In genomic region chr1:116516631-116517030, GRCh38 we compare ENCODE assay signal across 20 cellular contexts. TPM values are rescaled to one million over a fixed set of nuclear protein-coding genes. Genes with fewer than 3 reads are reported as not detected.
DNase-seq lines count a peak whose midpoint lies in the region; ATAC-seq, FAIRE-seq and TF ChIP-seq lines count a peak whose summit lies in the region.
"Had no signal": no experiment of that assay in that cellular context is flagged by ENCODE, and none has a peak within 500 bp of the region (broad histone marks: within the 10 kb centered on the region; RNA-seq: fewer than 3 reads in every experiment).

No MANE protein-coding gene starts in this region.

- DNase-seq in CD14-positive monocyte (ENCODE audit: low spot score) (no peak), activated B cell treated with CpG ODN at 0.5 μM for 24 hours (no peak), pancreas (no peak), breast epithelium (ENCODE audit: low spot score in 2 of 2) (no peak)
- no peak for DNase-seq in CD8-positive, alpha-beta memory T cell
- DNase-seq in naive thymus-derived CD4-positive, alpha-beta T cell: no peak
- DNase-seq: activated CD4-positive, alpha-beta T cell treated with anti-CD3 and anti-CD28 coated beads, Interleukin-2, amount 50 U/mL, for 4 hours; activated effector memory CD4-positive, alpha-beta T cell treated with anti-CD3 and anti-CD28 coated beads, Interleukin-2, amount 50 U/mL, for 16 hours; cerebellar nuclear complex; midbrain; NCI-H1417; NCI-H524; nucleus accumbens; stimulated activated naive CD4-positive, alpha-beta T cell; SW 1271; tibial artery had no signal

- H3K9me3 ChIP-seq in CD8-positive, alpha-beta memory T cell (ENCODE audit: low read length): no peaks in the 10 kb centered on the region
- no peaks in the 10 kb centered on the region for H3K9me3 ChIP-seq in naive thymus-derived CD4-positive, alpha-beta T cell (ENCODE audit: control insufficient read depth in 2 of 3, low read length in 3 of 3)
- H3K9me3 ChIP-seq in pancreas (no peaks in the 10 kb centered on the region), breast epithelium (no peaks in the 10 kb centered on the region)
- H3K9me3 ChIP-seq: ascending aorta, tibial artery had no signal

- peak overlapping the region; percentile 90 to 100 (median 100) for H3K27ac Mint-ChIP-seq in CD14-positive monocyte
- peak overlapping the region; percentile 88 to 100 (median 98) for H3K27ac Mint-ChIP-seq in CD8-positive, alpha-beta memory T cell
- peak overlapping the region; percentile 50 for H3K27ac Mint-ChIP-seq in activated B cell treated with CpG ODN at 0.5 μM for 24 hours
- H3K27ac Mint-ChIP-seq in naive thymus-derived CD4-positive, alpha-beta T cell: peak overlapping the region; percentile 32 to 93 (median 69)

- H3K27ac ChIP-seq in CD8-positive, alpha-beta memory T cell (ENCODE audit: low read depth, low read length): no peak overlapping the region
- H3K27ac ChIP-seq in naive thymus-derived CD4-positive, alpha-beta T cell (ENCODE audit: low read depth, low read length): peak overlapping the region; percentile 10
- H3K27ac ChIP-seq in pancreas (no peak overlapping the region), breast epithelium (no peak overlapping the region)
- H3K27ac ChIP-seq: ascending aorta, tibial artery had no signal

- H3K36me3 ChIP-seq in CD8-positive, alpha-beta memory T cell (ENCODE audit: insufficient read depth, low read length): no peaks in the 10 kb centered on the region
- H3K36me3 ChIP-seq in naive thymus-derived CD4-positive, alpha-beta T cell (ENCODE audit: control insufficient read depth in 2 of 3, insufficient read depth in 3 of 3, low read length in 3 of 3): no peaks in the 10 kb centered on the region
- H3K36me3 ChIP-seq in pancreas (no peaks in the 10 kb centered on the region), breast epithelium (no peaks in the 10 kb centered on the region)

- no peak for TF ChIP-seq CTCF in CD14-positive monocyte (IDR thresholded peaks at IDR 0.05)
- TF ChIP-seq CTCF in activated B cell treated with CpG ODN at 0.5 μM for 24 hours (IDR thresholded peaks at IDR 0.05): no peak
- TF ChIP-seq CTCF in pancreas (IDR thresholded peaks at IDR 0.05): no peak
- no peak for TF ChIP-seq CTCF in breast epithelium (IDR thresholded peaks at IDR 0.05)

- FAIRE-seq in pancreas (lab: Jason Lieb, UNC): no peak
- FAIRE-seq: H54 had no signal

- H3K4me3 Mint-ChIP-seq in CD14-positive monocyte: no peak overlapping the region
- H3K4me3 Mint-ChIP-seq in CD8-positive, alpha-beta memory T cell: peak overlapping the region in 4 of 7 donors; percentile 1 to 55 (median 12)
- H3K4me3 Mint-ChIP-seq in activated B cell treated with CpG ODN at 0.5 μM for 24 hours: no peak overlapping the region
- H3K4me3 Mint-ChIP-seq in naive thymus-derived CD4-positive, alpha-beta T cell: peak overlapping the region in 4 of 10 donors; percentile 4 to 82 (median 32)

- peaks cover 0 to 5% (median 0%) of the 10 kb centered on the region in 7 donors for H3K9me3 Mint-ChIP-seq in CD14-positive monocyte
- H3K9me3 Mint-ChIP-seq in CD8-positive, alpha-beta memory T cell: no peaks in the 10 kb centered on the region
- no peaks in the 10 kb centered on the region for H3K9me3 Mint-ChIP-seq in activated B cell treated with CpG ODN at 0.5 μM for 24 hours
- peaks cover 0 to 3% (median 0%) of the 10 kb centered on the region in 11 donors for H3K9me3 Mint-ChIP-seq in naive thymus-derived CD4-positive, alpha-beta T cell

- H3K4me1 ChIP-seq in CD8-positive, alpha-beta memory T cell (ENCODE audit: insufficient read depth, low read length): peaks cover 35% of the 10 kb centered on the region
- H3K4me1 ChIP-seq in naive thymus-derived CD4-positive, alpha-beta T cell (ENCODE audit: control insufficient read depth in 2 of 2, insufficient read depth in 2 of 2, low read length in 2 of 2): peaks cover 30 to 39% of the 10 kb centered on the region in 2 donors
- H3K4me1 ChIP-seq in pancreas (no peaks in the 10 kb centered on the region), breast epithelium (no peaks in the 10 kb centered on the region)

- H3K4me1 Mint-ChIP-seq in CD14-positive monocyte (peaks cover 54% of the 10 kb centered on the region), activated B cell treated with CpG ODN at 0.5 μM for 24 hours (peaks cover 50% of the 10 kb centered on the region)
- peaks cover 48 to 62% (median 61%) of the 10 kb centered on the region in 3 donors for H3K4me1 Mint-ChIP-seq in CD8-positive, alpha-beta memory T cell
- peaks cover 33 to 59% (median 46%) of the 10 kb centered on the region in 7 donors for H3K4me1 Mint-ChIP-seq in naive thymus-derived CD4-positive, alpha-beta T cell

- H3K27me3 ChIP-seq in CD8-positive, alpha-beta memory T cell (ENCODE audit: insufficient read depth, low read length, poor library complexity, severe bottlenecking): no peaks in the 10 kb centered on the region
- H3K27me3 ChIP-seq in naive thymus-derived CD4-positive, alpha-beta T cell (ENCODE audit: control insufficient read depth in 2 of 2, insufficient read depth in 2 of 2, low read length in 2 of 2): no peaks in the 10 kb centered on the region
- no peaks in the 10 kb centered on the region for H3K27me3 ChIP-seq in pancreas
- no peaks in the 10 kb centered on the region for H3K27me3 ChIP-seq in breast epithelium
- H3K27me3 ChIP-seq: ascending aorta, tibial artery had no signal

- ATAC-seq in activated B cell treated with CpG ODN at 0.5 μM for 24 hours (ENCODE audit: low read depth) (no peak), HG03039 (IDR thresholded peaks at IDR 0.05; ENCODE audit: unreplicated experiment) (no peak), pancreas (no peak)
- no peak for ATAC-seq in naive thymus-derived CD4-positive, alpha-beta T cell
- ATAC-seq: Right ventricle myocardium inferior had no signal

- H3K4me3 ChIP-seq in CD8-positive, alpha-beta memory T cell (ENCODE audit: low read length): no peak overlapping the region
- H3K4me3 ChIP-seq in naive thymus-derived CD4-positive, alpha-beta T cell (ENCODE audit: low read length): no peak overlapping the region
- H3K4me3 ChIP-seq in pancreas (no peak overlapping the region), breast epithelium (no peak overlapping the region)
- H3K4me3 ChIP-seq: ascending aorta, tibial artery had no signal

- POLR2A ChIA-PET in CD8-positive, alpha-beta memory T cell (lab: Charles Lee): interaction anchor here (0.6 kb wide), 1 partner anchor 12 kb away, joined by 4 read pairs; no protein-coding TSS in a partner anchor
- POLR2A ChIA-PET in activated B cell treated with CpG ODN at 0.5 μM for 24 hours (lab: Charles Lee): interaction anchor here (0.9 to 3.3 kb wide), 5 partner anchors 12 to 54 kb away, joined by 5 to 52 read pairs (median 21); partner anchors contain the start of gene CD58
- POLR2A ChIA-PET in naive thymus-derived CD4-positive, alpha-beta T cell (lab: Charles Lee): interaction anchor here (3.1 kb wide), 1 partner anchor 12 kb away, joined by 16 read pairs; no protein-coding TSS in a partner anchor

- CTCF ChIA-PET in CD8-positive, alpha-beta memory T cell (lab: Charles Lee): interaction anchor here (0.6 to 3.8 kb wide), 4 partner anchors 17 to 348 kb away, joined by 3 to 21 read pairs (median 8); partner anchors contain the start of gene CD58
- CTCF ChIA-PET in activated B cell treated with CpG ODN at 0.5 μM for 24 hours (lab: Charles Lee): interaction anchor here (2.2 kb wide), 1 partner anchor 28 kb away, joined by 4 read pairs; no protein-coding TSS in a partner anchor
- CTCF ChIA-PET in naive thymus-derived CD4-positive, alpha-beta T cell (lab: Charles Lee): no interaction called here

- H3K36me3 Mint-ChIP-seq in CD14-positive monocyte (peaks cover 65 to 66% of the 10 kb centered on the region in 2 donors), activated B cell treated with CpG ODN at 0.5 μM for 24 hours (ENCODE audit: low read depth) (peaks cover 70% of the 10 kb centered on the region)
- H3K36me3 Mint-ChIP-seq in CD8-positive, alpha-beta memory T cell: peaks cover 4 to 14% (median 12%) of the 10 kb centered on the region in 3 donors
- peaks cover 0 to 33% (median 0%) of the 10 kb centered on the region in 5 donors for H3K36me3 Mint-ChIP-seq in naive thymus-derived CD4-positive, alpha-beta T cell

- H3K27me3 Mint-ChIP-seq in CD14-positive monocyte (ENCODE audit: low read depth in 3 of 3) (peaks cover 0 to 5% (median 2%) of the 10 kb centered on the region in 3 donors), activated B cell treated with CpG ODN at 0.5 μM for 24 hours (no peaks in the 10 kb centered on the region)
- H3K27me3 Mint-ChIP-seq in CD8-positive, alpha-beta memory T cell: no peaks in the 10 kb centered on the region
- H3K27me3 Mint-ChIP-seq in naive thymus-derived CD4-positive, alpha-beta T cell: no peaks in the 10 kb centered on the region

- intact Hi-C loops in CD14-positive monocyte (cut with micrococcal nuclease) (no loop called here), activated B cell treated with CpG ODN at 0.5 μM for 24 hours (cut with micrococcal nuclease) (loop anchor here (5.0 kb wide), 1 partner anchor 36 kb away; no protein-coding TSS in a partner anchor), pancreas (cut with DNase I) (no loop called here), breast epithelium (cut with DNase I; ENCODE audit: low total_unique reads) (no loop called here)
- intact Hi-C loops in naive thymus-derived CD4-positive, alpha-beta T cell (cut with micrococcal nuclease): loop anchor here in 1 of 2 donors (2.0 to 5.0 kb wide), 5 partner anchors 22 to 546 kb away; partner anchors contain the start of genes ATP1A1, CD58 and TTF2

- 82 to 84% methylated on average over 5 of the region's 5 CpGs for WGBS in pancreas, 2 donors

- no peak for TF ChIP-seq POLR2A in breast epithelium (IDR thresholded peaks at IDR 0.05)

RNA-seq across cellular contexts. Expression of gene CD58, which starts 54.2 kb away (rescaled TPM):
- 100 to 1,000 TPM; 128 to 168 TPM for polyA plus RNA-seq in CD14-positive monocyte
- total RNA-seq in CD8-positive, alpha-beta memory T cell: 10 to 100 TPM; 29.9 to 30.7 TPM
- 49.1 TPM for polyA plus RNA-seq in CD8-positive, alpha-beta memory T cell
- total RNA-seq in activated B cell treated with CpG ODN at 0.5 μM for 24 hours: 146 and 160 TPM in 2 replicates
- 10 to 100 TPM in 2 of 5 experiments, 1 to 10 TPM in 3; 3.3 to 35.0 (median 4.4) TPM for total RNA-seq in naive thymus-derived CD4-positive, alpha-beta T cell
- polyA plus RNA-seq in naive thymus-derived CD4-positive, alpha-beta T cell: 1 to 10 TPM; 1.3 to 2.8 TPM
- total RNA-seq in pancreas: 1 to 10 TPM; 1.7 to 9.1 (median 3.1) TPM
- 1 to 10 TPM; 5.7 to 7.3 TPM for polyA plus RNA-seq in pancreas
- 10 to 100 TPM; 22.0 to 31.4 (median 31.3) TPM for total RNA-seq in breast epithelium

Comparison
In these comparisons a context has a peak if more than half of its experiments do, and no peak if none do; other contexts are left out.
1. H3K27ac Mint-ChIP-seq: peak in every context shown above with its lines; median percentile 100 in CD14-positive monocyte; 98 in CD8-positive, alpha-beta memory T cell; 69 in naive thymus-derived CD4-positive, alpha-beta T cell; 50 in activated B cell treated with CpG ODN at 0.5 μM for 24 hours.
2. H3K4me3 Mint-ChIP-seq: peak in CD8-positive, alpha-beta memory T cell (4 of 7); none in CD14-positive monocyte (0 of 2) and activated B cell treated with CpG ODN at 0.5 μM for 24 hours (single experiment).